In genomic region chrX:456925-457768, GRCh38 we compare ENCODE assay signal across 30 cellular contexts.
DNase-seq lines count a peak whose midpoint lies in the region; ATAC-seq, FAIRE-seq and TF ChIP-seq lines count a peak whose summit lies in the region.
"Had no signal": no experiment of that assay in that cellular context is flagged by ENCODE, and none has a peak within 500 bp of the region (broad histone marks: within the 10 kb centered on the region; RNA-seq: fewer than 3 reads in every experiment).

No MANE protein-coding gene starts in this region.

- WGBS in K562 (ENCODE audit: insufficient coverage, low coverage, missing lambda C conversion rate) = 6% methylated on average over 3 of the region's 3 CpGs

- no peaks in the 10 kb centered on the region for H3K36me3 ChIP-seq in K562 (ENCODE audit: control insufficient read depth, insufficient read depth, low read length)
- H3K36me3 ChIP-seq: SJCRH30 had no signal

- H2AFZ ChIP-seq in K562 (ENCODE audit: low read depth, low read length) = no peak overlapping the region

- no peaks in the 10 kb centered on the region for H3K9me1 ChIP-seq in K562 (ENCODE audit: control insufficient read depth, insufficient read depth, low read length)

- intact Hi-C loops in K562 (cut with micrococcal nuclease) (no loop called here), sciatic nerve (cut with DNase I) (no loop called here)
- intact Hi-C loops in activated CD4-positive, alpha-beta T cell treated with anti-CD3 and anti-CD28 coated beads, Interleukin-2, amount 10 ng/mL, durations not matched to agents 24 days and 14 days (cut with micrococcal nuclease) = no loop called here

- H3K4me1 Mint-ChIP-seq in progenitor cell of endocrine pancreas (ENCODE audit: low read depth) = peaks cover 1% of the 10 kb centered on the region
- no peaks in the 10 kb centered on the region for H3K4me1 Mint-ChIP-seq in activated CD4-positive, alpha-beta T cell treated with anti-CD3 and anti-CD28 coated beads, Interleukin-2, amount 10 ng/mL, durations not matched to agents 24 days and 14 days
- H3K4me1 Mint-ChIP-seq: B cell had no signal

- no peak for TF ChIP-seq EP300 in K562 (IDR thresholded peaks at IDR 0.05; ENCODE audit: low read length)

- H3K36me3 Mint-ChIP-seq in progenitor cell of endocrine pancreas (ENCODE audit: insufficient read depth) = no peaks in the 10 kb centered on the region
- no peaks in the 10 kb centered on the region for H3K36me3 Mint-ChIP-seq in activated CD4-positive, alpha-beta T cell treated with anti-CD3 and anti-CD28 coated beads, Interleukin-2, amount 10 ng/mL, durations not matched to agents 24 days and 14 days (ENCODE audit: low read depth)
- H3K36me3 Mint-ChIP-seq: CD8-positive, alpha-beta T cell had no signal

- no peak for ATAC-seq in K562
- ATAC-seq in sciatic nerve = no peak
- no peak for ATAC-seq in HG02642 (IDR thresholded peaks at IDR 0.05; ENCODE audit: poor library complexity, unreplicated experiment)
- ATAC-seq: CD8-positive, alpha-beta T cell; PC-3; Right ventricle myocardium inferior; SK-N-SH treated with all-trans-retinoic acid at 6 μM for 48 hours had no signal

- no peak overlapping the region for H3K4me2 ChIP-seq in K562 (ENCODE audit: insufficient read depth, low read length)

- H3K27ac ChIP-seq in K562 (ENCODE audit: extremely low read depth, low read depth, low read length) = no peak overlapping the region
- H3K27ac ChIP-seq: C4-2B, SJCRH30 had no signal

- H3K4me1 ChIP-seq in K562 (replicated peaks in 1 of 2; ENCODE audit: control insufficient read depth in 2 of 2, insufficient read depth in 2 of 2, low read length in 2 of 2) = no peaks in the 10 kb centered on the region
- H3K4me1 ChIP-seq: Caco-2, SJCRH30 had no signal

- no TSS peak for BruUV-seq in K562 (replicated peaks; lab: Mats Ljungman, UMichigan)

- H3K4me3 Mint-ChIP-seq in progenitor cell of endocrine pancreas (ENCODE audit: low read depth) = no peak overlapping the region
- no peak overlapping the region for H3K4me3 Mint-ChIP-seq in activated CD4-positive, alpha-beta T cell treated with anti-CD3 and anti-CD28 coated beads, Interleukin-2, amount 10 ng/mL, durations not matched to agents 24 days and 14 days
- H3K4me3 Mint-ChIP-seq: B cell; CD8-positive, alpha-beta T cell; HFFc6 had no signal

- TF ChIP-seq RAD21 in K562 (CRISPR knock-in tag; conservative IDR thresholded peaks at IDR 0.05 in 1 of 2, IDR thresholded peaks at IDR 0.05 in 1 of 2) = no peak

- H3K4me3 ChIP-seq in K562 = no peak overlapping the region
- H3K4me3 ChIP-seq: SJCRH30 had no signal

- H3K79me2 ChIP-seq in K562 (ENCODE audit: control insufficient read depth, insufficient read depth, low read length) = no peaks in the 10 kb centered on the region

- no peaks in the 10 kb centered on the region for H4K20me1 ChIP-seq in K562 (replicated peaks; ENCODE audit: control insufficient read depth, insufficient read depth, low read length)

- peaks cover 23% of the 10 kb centered on the region for H3K9me3 Mint-ChIP-seq in progenitor cell of endocrine pancreas (ENCODE audit: low read depth)
- peaks cover 16% of the 10 kb centered on the region for H3K9me3 Mint-ChIP-seq in activated CD4-positive, alpha-beta T cell treated with anti-CD3 and anti-CD28 coated beads, Interleukin-2, amount 10 ng/mL, durations not matched to agents 24 days and 14 days
- H3K9me3 Mint-ChIP-seq: CD8-positive, alpha-beta T cell had no signal

- TF ChIP-seq CTCF in K562 (IDR thresholded peaks at IDR 0.05 in 2 of 3, conservative IDR thresholded peaks at IDR 0.05 in 1 of 3; ENCODE audit: insufficient read depth in 2 of 3, low read depth in 1 of 3, low read length in 3 of 3) (no peak), progenitor cell of endocrine pancreas (IDR thresholded peaks at IDR 0.05; ENCODE audit: unreplicated experiment) (no peak)

- in situ Hi-C loops in K562 (cut with MboI) = no loop called here

- no peak overlapping the region for H3K9ac ChIP-seq in K562 (ENCODE audit: insufficient read depth in 1 of 2, low read depth in 2 of 2, low read length in 2 of 2)

- POLR2A ChIA-PET in HEK293T (lab: Yijun Ruan, JAX) (no interaction called here), K562 (lab: Yijun Ruan, JAX) (no interaction called here)

- DNase-seq in HEK293T (ENCODE audit: extremely low spot score) (no peak), K562 (ENCODE audit: extremely low read depth in 1 of 4, low spot score in 3 of 4) (no peak), left kidney (ENCODE audit: low read depth, low spot score) (peak; percentile 21), progenitor cell of endocrine pancreas (ENCODE audit: low spot score, unreplicated experiment) (no peak), sciatic nerve (ENCODE audit: low spot score) (no peak), cerebellar nuclear complex (lab: John Stamatoyannopoulos, UW) (no peak)
- DNase-seq in activated CD4-positive, alpha-beta T cell treated with anti-CD3 and anti-CD28 coated beads, Interleukin-2, amount 10 ng/mL, durations not matched to agents 24 days and 14 days = no peak
- DNase-seq: Caco-2; CD8-positive, alpha-beta T cell; DMS 273 treated with DMSO at 0.1 percent for 48 hours; DMS79; EL; H7; HFFc6; IMR-90; NCI-H1092; NCI-H1436 treated with DMSO at 0.1 percent for 48 hours; NCI-H187 treated with DMSO at 0.1 percent for 48 hours; NCI-H446; NCI-H526; NCI-H82; NK-92 treated with Interleukin-12 subunit alpha and Interleukin-12 subunit beta, amount 100 ng/mL, for 24 hours; PC-3 had no signal

- TF ChIP-seq POLR2A in K562 (conservative IDR thresholded peaks at IDR 0.05) = no peak

- CTCF ChIA-PET in HEK293T (lab: Yijun Ruan, JAX) (no interaction called here), K562 (lab: Yijun Ruan, JAX; ENCODE audit: low intra/inter-chr PET ratio) (no interaction called here)

- peaks cover 5% of the 10 kb centered on the region for H3K27me3 Mint-ChIP-seq in progenitor cell of endocrine pancreas
- H3K27me3 Mint-ChIP-seq in activated CD4-positive, alpha-beta T cell treated with anti-CD3 and anti-CD28 coated beads, Interleukin-2, amount 10 ng/mL, durations not matched to agents 24 days and 14 days = no peaks in the 10 kb centered on the region
- H3K27me3 Mint-ChIP-seq: B cell had no signal

- peaks cover 2 to 12% of the 10 kb centered on the region in 2 experiments; a peak in 3 of 5 replicates for H3K27me3 ChIP-seq in K562 (ENCODE audit: control insufficient read depth in 2 of 2, insufficient read depth in 2 of 2, low read length in 2 of 2)
- H3K27me3 ChIP-seq: SJCRH30 had no signal

- H3K27ac Mint-ChIP-seq in progenitor cell of endocrine pancreas = peak overlapping the region; percentile 3
- no peak overlapping the region for H3K27ac Mint-ChIP-seq in activated CD4-positive, alpha-beta T cell treated with anti-CD3 and anti-CD28 coated beads, Interleukin-2, amount 10 ng/mL, durations not matched to agents 24 days and 14 days
- H3K27ac Mint-ChIP-seq: B cell; CD8-positive, alpha-beta T cell; HFFc6 had no signal

- no peak for FAIRE-seq in K562 (lab: Jason Lieb, UNC)
- FAIRE-seq: GM19239 had no signal

- H3K9me3 ChIP-seq in K562 (replicated peaks; ENCODE audit: control insufficient read depth, insufficient read depth, low read depth, low read length) = 0 out of 2 replicates have a peak, but pooled peaks cover 2% of the 10 kb centered on the region
- H3K9me3 ChIP-seq: SJCRH30 had no signal

TF ChIP-seq in HEK293T, 16 proteins besides CTCF, POLR2A, EP300 and RAD21:
- 0 out of 2 replicates have a peak, but pooled peaks have one; percentile 3 for TF ChIP-seq CTBP1 (IDR thresholded peaks at IDR 0.05; ENCODE audit: borderline replicate concordance)
- no peak for TF ChIP-seq FOXK2 (IDR thresholded peaks at IDR 0.05)
- peak; percentile 92 for TF ChIP-seq PKNOX1 (IDR thresholded peaks at IDR 0.05)

TF ChIP-seq in K562, 482 proteins besides CTCF, POLR2A, EP300 and RAD21:
- no peak for TF ChIP-seq RFX1 (IDR thresholded peaks at IDR 0.05)
- TF ChIP-seq, protein P1, sequence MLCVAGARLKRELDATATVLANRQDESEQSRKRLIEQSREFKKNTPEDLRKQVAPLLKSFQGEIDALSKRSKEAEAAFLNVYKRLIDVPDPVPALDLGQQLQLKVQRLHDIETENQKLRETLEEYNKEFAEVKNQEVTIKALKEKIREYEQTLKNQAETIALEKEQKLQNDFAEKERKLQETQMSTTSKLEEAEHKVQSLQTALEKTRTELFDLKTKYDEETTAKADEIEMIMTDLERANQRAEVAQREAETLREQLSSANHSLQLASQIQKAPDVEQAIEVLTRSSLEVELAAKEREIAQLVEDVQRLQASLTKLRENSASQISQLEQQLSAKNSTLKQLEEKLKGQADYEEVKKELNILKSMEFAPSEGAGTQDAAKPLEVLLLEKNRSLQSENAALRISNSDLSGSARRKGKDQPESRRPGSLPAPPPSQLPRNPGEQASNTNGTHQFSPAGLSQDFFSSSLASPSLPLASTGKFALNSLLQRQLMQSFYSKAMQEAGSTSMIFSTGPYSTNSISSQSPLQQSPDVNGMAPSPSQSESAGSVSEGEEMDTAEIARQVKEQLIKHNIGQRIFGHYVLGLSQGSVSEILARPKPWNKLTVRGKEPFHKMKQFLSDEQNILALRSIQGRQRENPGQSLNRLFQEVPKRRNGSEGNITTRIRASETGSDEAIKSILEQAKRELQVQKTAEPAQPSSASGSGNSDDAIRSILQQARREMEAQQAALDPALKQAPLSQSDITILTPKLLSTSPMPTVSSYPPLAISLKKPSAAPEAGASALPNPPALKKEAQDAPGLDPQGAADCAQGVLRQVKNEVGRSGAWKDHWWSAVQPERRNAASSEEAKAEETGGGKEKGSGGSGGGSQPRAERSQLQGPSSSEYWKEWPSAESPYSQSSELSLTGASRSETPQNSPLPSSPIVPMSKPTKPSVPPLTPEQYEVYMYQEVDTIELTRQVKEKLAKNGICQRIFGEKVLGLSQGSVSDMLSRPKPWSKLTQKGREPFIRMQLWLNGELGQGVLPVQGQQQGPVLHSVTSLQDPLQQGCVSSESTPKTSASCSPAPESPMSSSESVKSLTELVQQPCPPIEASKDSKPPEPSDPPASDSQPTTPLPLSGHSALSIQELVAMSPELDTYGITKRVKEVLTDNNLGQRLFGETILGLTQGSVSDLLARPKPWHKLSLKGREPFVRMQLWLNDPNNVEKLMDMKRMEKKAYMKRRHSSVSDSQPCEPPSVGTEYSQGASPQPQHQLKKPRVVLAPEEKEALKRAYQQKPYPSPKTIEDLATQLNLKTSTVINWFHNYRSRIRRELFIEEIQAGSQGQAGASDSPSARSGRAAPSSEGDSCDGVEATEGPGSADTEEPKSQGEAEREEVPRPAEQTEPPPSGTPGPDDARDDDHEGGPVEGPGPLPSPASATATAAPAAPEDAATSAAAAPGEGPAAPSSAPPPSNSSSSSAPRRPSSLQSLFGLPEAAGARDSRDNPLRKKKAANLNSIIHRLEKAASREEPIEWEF (CRISPR knock-in tag; IDR thresholded peaks at IDR 0.05) = peak; percentile 97
